Comparison of ENCODE assay signal across 1 cellular context in the genomic region with DNA sequence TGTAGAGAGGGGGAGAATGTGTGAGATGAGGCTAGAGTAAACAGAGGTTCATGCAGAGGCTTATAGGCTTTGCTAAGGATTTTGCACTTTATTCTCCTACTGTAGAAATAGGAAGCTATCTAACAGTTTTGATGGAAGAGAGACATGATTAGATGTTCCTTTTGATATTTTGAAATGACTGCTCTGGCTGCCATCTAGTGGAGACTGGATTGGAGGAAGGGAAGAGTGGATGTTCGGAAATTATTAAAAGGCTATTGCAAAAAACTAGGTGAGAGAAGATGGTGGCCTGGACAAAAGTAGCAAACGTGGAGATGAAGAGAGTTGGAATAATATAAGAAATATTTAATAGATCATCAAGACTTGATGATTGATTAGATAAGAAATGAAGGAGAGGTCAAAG.
TF ChIP-seq lines count a peak whose summit lies in the region.

No MANE protein-coding gene starts in this region.

TF ChIP-seq in liver, 16 proteins besides CTCF, POLR2A, EP300 and RAD21 (continued from another document):
- TF ChIP-seq, protein P1, sequence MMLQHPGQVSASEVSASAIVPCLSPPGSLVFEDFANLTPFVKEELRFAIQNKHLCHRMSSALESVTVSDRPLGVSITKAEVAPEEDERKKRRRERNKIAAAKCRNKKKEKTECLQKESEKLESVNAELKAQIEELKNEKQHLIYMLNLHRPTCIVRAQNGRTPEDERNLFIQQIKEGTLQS (IDR thresholded peaks at IDR 0.05), result no peak
- no peak for TF ChIP-seq EGR1 (IDR thresholded peaks at IDR 0.05; ENCODE audit: low read depth in 2 of 2)
- no peak for TF ChIP-seq GABPA (IDR thresholded peaks at IDR 0.05 in 1 of 2, conservative IDR thresholded peaks at IDR 0.05 in 1 of 2)
